Comparison of ENCODE assay signal across 1 cellular context in genomic region chr20:36745234-36745926, GRCh38.
TF ChIP-seq lines count a peak whose summit lies in the region.

No MANE protein-coding gene starts in this region.

TF ChIP-seq in WTC11, 78 proteins besides CTCF, POLR2A, EP300 and RAD21 (continued from another document):
- TF ChIP-seq ZNF532 (CRISPR knock-in tag; IDR thresholded peaks at IDR 0.05; ENCODE audit: borderline replicate concordance), result no peak
- 0 out of 2 replicates have a peak, but pooled peaks have one; percentile 49 for TF ChIP-seq ESRRA (CRISPR knock-in tag; IDR thresholded peaks at IDR 0.05; ENCODE audit: borderline replicate concordance)
- TF ChIP-seq NFYB (CRISPR knock-in tag; conservative IDR thresholded peaks at IDR 0.05; ENCODE audit: low read depth), result no peak
- TF ChIP-seq CDX4 (CRISPR knock-in tag; IDR thresholded peaks at IDR 0.05; ENCODE audit: borderline replicate concordance), result no peak
- TF ChIP-seq ATF6 (CRISPR knock-in tag; IDR thresholded peaks at IDR 0.05), result no peak
- TF ChIP-seq JUN (CRISPR knock-in tag; IDR thresholded peaks at IDR 0.05), result no peak
- TF ChIP-seq FOXP1 (CRISPR knock-in tag; IDR thresholded peaks at IDR 0.05; ENCODE audit: borderline replicate concordance), result peak; percentile 33; the same call in 1 of the 2 replicates
- TF ChIP-seq MXD4 (CRISPR knock-in tag; IDR thresholded peaks at IDR 0.05; ENCODE audit: borderline replicate concordance), result no peak
- no peak for TF ChIP-seq ZNF281 (CRISPR knock-in tag; IDR thresholded peaks at IDR 0.05)
- no peak for TF ChIP-seq ZBTB21 (CRISPR knock-in tag; IDR thresholded peaks at IDR 0.05; ENCODE audit: borderline replicate concordance)
